In genomic region chr20:32761417-32761830, GRCh38 we compare ENCODE assay signal across 8 cellular contexts. TPM values are rescaled to one million over a fixed set of nuclear protein-coding genes. Genes with fewer than 3 reads are reported as not detected.
DNase-seq lines count a peak whose midpoint lies in the region; ATAC-seq and TF ChIP-seq lines count a peak whose summit lies in the region.

No MANE protein-coding gene starts in this region.

- peaks cover 32% of the 10 kb centered on the region for H3K4me1 Mint-ChIP-seq in GM23338
- H3K4me1 Mint-ChIP-seq in glutamatergic neuron (ENCODE audit: low read depth, unreplicated experiment): peaks cover 13% of the 10 kb centered on the region

- no peaks in the 10 kb centered on the region for H3K9me3 ChIP-seq in SU-DHL-6 (ENCODE audit: insufficient read depth, low read length)
- H3K9me3 ChIP-seq in skeletal muscle satellite cell (replicated peaks; ENCODE audit: low read length): no peaks in the 10 kb centered on the region

- TF ChIP-seq CTCF in GM23338 (conservative IDR thresholded peaks at IDR 0.05; ENCODE audit: low read depth in 2 of 2) (no peak), SU-DHL-6 (IDR thresholded peaks at IDR 0.05; ENCODE audit: insufficient read depth, low read length, poor library complexity, severe bottlenecking) (no peak), glutamatergic neuron (IDR thresholded peaks at IDR 0.05; ENCODE audit: partially characterized antibody, unreplicated experiment) (no peak)

- H3K27me3 ChIP-seq in GM23338 (ENCODE audit: insufficient read depth): no peaks in the 10 kb centered on the region
- no peaks in the 10 kb centered on the region for H3K27me3 ChIP-seq in SU-DHL-6 (ENCODE audit: low read length)
- H3K27me3 ChIP-seq in skeletal muscle satellite cell (ENCODE audit: control insufficient read depth, insufficient read depth, low read length): no peaks in the 10 kb centered on the region

- CTCF ChIA-PET in HEK293T (lab: Yijun Ruan, JAX): interaction anchor here (1.8 kb wide), 1 partner anchor 17 kb away, joined by 5 read pairs; no protein-coding TSS in a partner anchor

- H2AFZ ChIP-seq in GM23338 (no peak overlapping the region), SU-DHL-6 (ENCODE audit: low read depth, low read length, severe bottlenecking) (peak overlapping the region; percentile 90)

- H3F3A ChIP-seq in GM23338 (replicated peaks; ENCODE audit: low read depth) (peaks cover 29% of the 10 kb centered on the region), SU-DHL-6 (ENCODE audit: insufficient read depth) (peaks cover 7% of the 10 kb centered on the region; the same call in 1 of the 2 replicates)

- H3K36me3 Mint-ChIP-seq in GM23338 (ENCODE audit: low read depth): peaks cover 37% of the 10 kb centered on the region
- no peaks in the 10 kb centered on the region for H3K36me3 Mint-ChIP-seq in glutamatergic neuron (ENCODE audit: unreplicated experiment)

- peak overlapping the region; percentile 91 for H3K4me3 ChIP-seq in GM23338
- peak overlapping the region; percentile 82 for H3K4me3 ChIP-seq in SU-DHL-6 (ENCODE audit: insufficient read depth, low read length, poor library complexity, severe bottlenecking)
- peak overlapping the region; percentile 88 for H3K4me3 ChIP-seq in skeletal muscle satellite cell (ENCODE audit: low read length)

- H3K27ac Mint-ChIP-seq in GM23338 (peak overlapping the region; percentile 64), glutamatergic neuron (ENCODE audit: unreplicated experiment) (peak overlapping the region; percentile 41)

- POLR2A ChIA-PET in HEK293T (lab: Yijun Ruan, JAX): interaction anchor here (2.0 kb wide), 1 partner anchor 18 kb away, joined by 13 read pairs; the partner anchor contains the start of gene COMMD7

- ATAC-seq in GM23338: no peak
- no peak for ATAC-seq in GM21576 (IDR thresholded peaks at IDR 0.05; ENCODE audit: unreplicated experiment)

- H3K27ac ChIP-seq in GM23338 (ENCODE audit: low read depth): peak overlapping the region; percentile 90
- no peak overlapping the region for H3K27ac ChIP-seq in SU-DHL-6 (ENCODE audit: low read depth, low read length)

- H3K79me2 ChIP-seq in GM23338 (replicated peaks; ENCODE audit: insufficient read depth): peaks cover 95% of the 10 kb centered on the region
- H3K79me2 ChIP-seq in SU-DHL-6 (ENCODE audit: insufficient read depth, low read length): peaks cover 3% of the 10 kb centered on the region; the same call in 1 of the 2 replicates

- peaks cover 6% of the 10 kb centered on the region; the same call in 2 of the 3 replicates for H3K9me3 Mint-ChIP-seq in GM23338
- peaks cover 14% of the 10 kb centered on the region for H3K9me3 Mint-ChIP-seq in glutamatergic neuron (ENCODE audit: unreplicated experiment)

- peak overlapping the region; percentile 73 for H3K9ac ChIP-seq in SU-DHL-6 (ENCODE audit: low read length)
- peak overlapping the region; percentile 74 for H3K9ac ChIP-seq in skeletal muscle satellite cell (ENCODE audit: low read depth, low read length)

- H3K4me2 ChIP-seq in GM23338: peak overlapping the region; percentile 97
- peak overlapping the region; percentile 83 for H3K4me2 ChIP-seq in SU-DHL-6 (ENCODE audit: low read depth, low read length, poor library complexity, severe bottlenecking)
- H3K4me2 ChIP-seq in skeletal muscle satellite cell (ENCODE audit: low read length): peak overlapping the region; percentile 95

- H4K20me1 ChIP-seq in GM23338 (replicated peaks; ENCODE audit: insufficient read depth): peaks cover 38% of the 10 kb centered on the region
- H4K20me1 ChIP-seq in SU-DHL-6 (ENCODE audit: low read depth, low read length): no peaks in the 10 kb centered on the region

- H3K9me2 ChIP-seq in GM23338 (ENCODE audit: insufficient read depth) (no peaks in the 10 kb centered on the region), SU-DHL-6 (replicated peaks; ENCODE audit: insufficient read depth, low read length) (no peaks in the 10 kb centered on the region)

- peaks cover 28% of the 10 kb centered on the region for H3K36me3 ChIP-seq in GM23338 (ENCODE audit: insufficient read depth)
- no peaks in the 10 kb centered on the region for H3K36me3 ChIP-seq in SU-DHL-6 (ENCODE audit: low read length)
- no peaks in the 10 kb centered on the region for H3K36me3 ChIP-seq in skeletal muscle satellite cell (ENCODE audit: insufficient read depth, low read length)

- H3K27me3 Mint-ChIP-seq in GM23338 (ENCODE audit: insufficient read depth, low read depth, poor library complexity) (peaks cover 24% of the 10 kb centered on the region), glutamatergic neuron (ENCODE audit: unreplicated experiment) (peaks cover 19% of the 10 kb centered on the region)

- H3K4me3 Mint-ChIP-seq in GM23338: peak overlapping the region; percentile 65
- H3K4me3 Mint-ChIP-seq in glutamatergic neuron (ENCODE audit: unreplicated experiment): peak overlapping the region; percentile 81

- DNase-seq in GM23338 (ENCODE audit: low spot score) (no peak), glutamatergic neuron (no peak), OCI-M1 (lab: John Stamatoyannopoulos, UW) (no peak), cortex of kidney (lab: John Stamatoyannopoulos, UW) (no peak), HEK293T (ENCODE audit: extremely low spot score) (no peak)

- peaks cover 61% of the 10 kb centered on the region for H3K4me1 ChIP-seq in GM23338 (ENCODE audit: insufficient read depth)
- H3K4me1 ChIP-seq in skeletal muscle satellite cell (ENCODE audit: control insufficient read depth, insufficient read depth, low read length): peaks cover 10% of the 10 kb centered on the region

TF ChIP-seq in GM23338, 12 proteins besides CTCF, POLR2A, EP300 and RAD21 (continues in another document):
- TF ChIP-seq ETS1 (IDR thresholded peaks at IDR 0.05): no peak

TF ChIP-seq in HEK293T, 16 proteins besides CTCF, POLR2A, EP300 and RAD21:
- TF ChIP-seq ZNF384 (IDR thresholded peaks at IDR 0.05) (no peak), NFRKB (IDR thresholded peaks at IDR 0.05) (no peak), ARNT (IDR thresholded peaks at IDR 0.05) (no peak), CTBP1 (IDR thresholded peaks at IDR 0.05; ENCODE audit: borderline replicate concordance) (no peak), FOXM1 (IDR thresholded peaks at IDR 0.05; ENCODE audit: borderline replicate concordance) (no peak), SP1 (IDR thresholded peaks at IDR 0.05) (no peak), HDGF (IDR thresholded peaks at IDR 0.05; ENCODE audit: borderline replicate concordance) (no peak), ELF4 (IDR thresholded peaks at IDR 0.05) (no peak), BHLHE40 (IDR thresholded peaks at IDR 0.05; ENCODE audit: borderline replicate concordance) (no peak), PKNOX1 (IDR thresholded peaks at IDR 0.05) (no peak), LEF1 (IDR thresholded peaks at IDR 0.05; ENCODE audit: borderline replicate concordance) (no peak), FOXA1 (IDR thresholded peaks at IDR 0.05) (no peak), FOXK2 (IDR thresholded peaks at IDR 0.05) (no peak), L3MBTL2 (conservative IDR thresholded peaks at IDR 0.05) (no peak), SUZ12 (IDR thresholded peaks at IDR 0.05) (no peak), TARDBP (IDR thresholded peaks at IDR 0.05) (no peak)

RNA-seq across cellular contexts. Expression of gene DNMT3B, which starts 0.8 kb away (rescaled TPM):
- 2,222 and 2,281 TPM in 2 replicates for total RNA-seq in GM23338 (2014; rRNA removed; shearing (Covaris generic))
- 711 and 726 TPM in 2 replicates for polyA plus RNA-seq in GM23338 (2016; fragmentation: Nextera tagmentation; extraction: Ambion mirVana)
- total RNA-seq in glutamatergic neuron (ENCODE audit: unreplicated experiment): 29.0 TPM
- 1.3 and 2.0 TPM in 2 replicates for total RNA-seq in skeletal muscle satellite cell (2012; rRNA removed)

RNA-seq across cellular contexts. Expression of gene COMMD7, which starts 18.2 kb away (rescaled TPM):
- 84.7 and 86.4 TPM in 2 replicates for total RNA-seq in GM23338 (2014; rRNA removed; shearing (Covaris generic))
- polyA plus RNA-seq in GM23338 (2016; fragmentation: Nextera tagmentation; extraction: Ambion mirVana): 67.3 and 70.4 TPM in 2 replicates
- 71.5 TPM for total RNA-seq in glutamatergic neuron (ENCODE audit: unreplicated experiment)
- 28.1 and 29.1 TPM in 2 replicates for total RNA-seq in skeletal muscle satellite cell (2012; rRNA removed)

RNA-seq across cellular contexts. Expression of gene MAPRE1, which starts 58.3 kb away (rescaled TPM):
- 152 and 177 TPM in 2 replicates for total RNA-seq in GM23338 (2014; rRNA removed; shearing (Covaris generic))
- polyA plus RNA-seq in GM23338 (2016; fragmentation: Nextera tagmentation; extraction: Ambion mirVana): 61.2 and 69.3 TPM in 2 replicates
- total RNA-seq in glutamatergic neuron (ENCODE audit: unreplicated experiment): 232 TPM
- 94.8 and 100 TPM in 2 replicates for total RNA-seq in skeletal muscle satellite cell (2012; rRNA removed)

Comparison
In these comparisons a context has a peak if more than half of its experiments do, and no peak if none do; other contexts are left out.
1. RNA of gene DNMT3B, which starts 0.8 kb away (total RNA-seq): 2,222 to 2,281 TPM in GM23338; 29.0 TPM in glutamatergic neuron (single experiment); every median in the first group is over 10 times any median in the second.
2. Peak in every context shown above with its lines, with median percentiles within 50 percentile points of each other: H3K4me2 ChIP-seq and H3K4me3 ChIP-seq.